ENCODE assay signal across 8 cellular contexts in the genomic region with DNA sequence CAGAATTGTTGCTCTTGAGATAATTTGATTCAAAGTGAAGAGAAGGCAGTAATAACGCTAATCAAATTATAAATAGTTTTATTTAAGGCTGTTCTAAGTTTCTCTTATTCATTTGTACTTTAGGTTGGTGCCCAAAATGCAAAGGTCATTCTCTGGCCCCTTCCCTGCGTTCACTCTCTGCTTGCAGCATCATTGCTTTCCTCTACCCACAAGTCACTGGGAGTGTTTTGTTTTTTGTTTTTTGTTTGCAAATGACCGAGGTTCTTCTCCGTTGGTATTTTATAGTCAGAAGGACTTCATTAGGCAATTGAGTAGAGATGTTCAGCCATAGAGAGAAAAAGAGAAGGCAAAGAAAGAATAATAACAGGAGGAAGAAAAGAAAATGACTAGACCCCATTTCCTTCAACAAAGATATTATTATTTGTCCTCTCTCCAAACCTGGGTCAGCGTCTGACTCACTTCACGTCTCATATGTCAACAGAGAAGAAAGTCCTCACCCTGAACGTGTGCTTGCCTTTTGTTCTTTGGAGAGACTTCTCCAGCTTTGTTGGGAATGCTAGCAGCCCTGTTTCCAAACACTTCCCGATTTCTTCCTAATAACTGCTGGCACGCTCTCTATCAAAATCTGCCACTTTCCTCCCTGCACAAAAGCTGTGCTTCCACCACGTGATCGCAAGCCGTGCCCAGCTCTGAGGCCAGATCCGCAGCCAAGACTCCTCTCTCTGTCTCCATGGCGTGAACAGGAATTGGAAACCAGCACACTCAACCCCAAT.
DNase-seq lines count a peak whose midpoint lies in the region; ATAC-seq and TF ChIP-seq lines count a peak whose summit lies in the region.

No MANE protein-coding gene starts in this region.

- H3K27me3 Mint-ChIP-seq in effector memory CD8-positive, alpha-beta T cell, result peaks cover 11 to 27% of the 10 kb centered on the region in 2 donors

- H3K4me1 Mint-ChIP-seq in effector memory CD8-positive, alpha-beta T cell (ENCODE audit: low read depth in 2 of 2), result no peaks in the 10 kb centered on the region

- H3K4me3 Mint-ChIP-seq in effector memory CD8-positive, alpha-beta T cell, result no peak overlapping the region

- ATAC-seq in left cardiac atrium (peak; percentile 80 to 92), HG03159 (IDR thresholded peaks at IDR 0.05; ENCODE audit: unreplicated experiment) (no peak), GM18868 (IDR thresholded peaks at IDR 0.05; ENCODE audit: unreplicated experiment) (no peak)
- no peak for ATAC-seq in effector memory CD8-positive, alpha-beta T cell (replicated peaks)

- peak; percentile 45 for DNase-seq in ELR (ENCODE audit: low read depth)
- DNase-seq in SK-N-DZ (ENCODE audit: low spot score), result peak; percentile 27
- DNase-seq in left cardiac atrium, result peak; percentile 74
- no peak for DNase-seq in retinal pigment epithelial cell (ENCODE audit: low read depth)
- DNase-seq in effector memory CD8-positive, alpha-beta T cell, result no peak
- DNase-seq in NCI-H128 (lab: John Stamatoyannopoulos, UW; ENCODE audit: unreplicated experiment), result no peak

- peak overlapping the region; percentile 30 for H3K4me3 ChIP-seq in retinal pigment epithelial cell (ENCODE audit: low read length)

- TF ChIP-seq CTCF in retinal pigment epithelial cell (conservative IDR thresholded peaks at IDR 0.05; ENCODE audit: low read depth, low read length), result no peak

- no peak overlapping the region for H3K27ac Mint-ChIP-seq in effector memory CD8-positive, alpha-beta T cell

- H3K36me3 Mint-ChIP-seq in effector memory CD8-positive, alpha-beta T cell (ENCODE audit: insufficient read depth), result no peaks in the 10 kb centered on the region

- intact Hi-C loops in left cardiac atrium (cut with DNase I), result no loop called here

- no peaks in the 10 kb centered on the region for H3K9me3 Mint-ChIP-seq in effector memory CD8-positive, alpha-beta T cell

Comparison
In these comparisons a context has a peak if more than half of its experiments do, and no peak if none do; other contexts are left out.
1. DNase-seq: peak in ELR (single experiment), SK-N-DZ (single experiment) and left cardiac atrium (single experiment); none in retinal pigment epithelial cell (single experiment), effector memory CD8-positive, alpha-beta T cell (0 of 3) and NCI-H128 (single experiment).
2. ATAC-seq: peak in left cardiac atrium (2 of 2); none in effector memory CD8-positive, alpha-beta T cell (single experiment), HG03159 (single experiment) and GM18868 (single experiment).